ENCODE assay signal across 20 cellular contexts in the genomic region with DNA sequence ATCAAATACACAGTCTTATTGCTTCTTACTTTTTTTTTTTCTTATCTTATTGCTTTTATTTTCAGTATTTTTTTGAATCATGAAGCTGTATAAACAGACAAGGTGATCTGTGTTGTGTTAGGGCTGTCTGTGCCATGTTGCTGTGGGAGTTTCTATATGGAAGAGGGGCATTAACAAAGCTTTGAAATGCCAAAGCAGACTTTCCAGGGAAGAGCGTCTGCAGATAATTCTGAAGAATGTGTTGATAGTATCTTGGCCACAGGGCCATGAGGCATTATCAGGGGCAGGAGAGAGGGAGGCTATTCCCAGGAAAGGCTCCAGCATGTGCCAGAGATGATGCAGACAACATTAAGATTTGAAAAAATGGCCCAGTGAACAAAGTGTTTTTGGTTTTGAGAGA.
"Had no signal": no experiment of that assay in that cellular context is flagged by ENCODE, and none has a peak within 500 bp of the region (broad histone marks: within the 10 kb centered on the region; RNA-seq: fewer than 3 reads in every experiment).

No MANE protein-coding gene starts in this region.

- DNase-seq: activated CD4-positive, alpha-beta T cell treated with anti-CD3 and anti-CD28 coated beads for 36 hours; activated CD4-positive, CD25-positive, alpha-beta regulatory T cell; activated CD8-positive, alpha-beta memory T cell treated with anti-CD3 and anti-CD28 coated beads, Interleukin-2, amount 10 ng/mL, durations not matched to agents 7 days and 5 days; activated CD8-positive, alpha-beta T cell treated with anti-CD3 and anti-CD28 coated beads, Interleukin-2, amount 10 ng/mL, durations not matched to agents 7 days and 5 days; activated T-cell treated with anti-CD3 and anti-CD28 coated beads, Interleukin-2, amount 50 U/mL, for 48 hours; brain microvascular endothelial cell; caudate nucleus; foreskin fibroblast; heart left ventricle; hypothalamus; immature natural killer cell; right lobe of liver; stimulated activated CD4-positive, alpha-beta T cell treated with anti-CD3 and anti-CD28 coated beads, Interleukin-12 subunit alpha, Interleukin-12 subunit beta, amount 100 ng/mL, for 4 hours; stimulated activated CD4-positive, alpha-beta T cell treated with anti-CD3 and anti-CD28 coated beads, Interleukin-4, amount 100 ng/mL, for 1 hour; stimulated activated naive CD8-positive, alpha-beta T cell treated with anti-CD3 and anti-CD28 coated beads, Interleukin-15, Interleukin-2, amounts not matched to agents 100 U/mL and 50 U/mL, for 24 hours; testis; uterus had no signal

- H3K27ac ChIP-seq: brain microvascular endothelial cell, heart left ventricle, neutrophil, right lobe of liver, testis, uterus had no signal

- FAIRE-seq: astrocyte, endothelial cell of umbilical vein had no signal

- H3K36me3 ChIP-seq: brain microvascular endothelial cell, heart left ventricle, neutrophil, right lobe of liver, uterus had no signal

- H3K4me1 ChIP-seq: uterus had no signal

- ATAC-seq: activated CD4-positive, alpha-beta T cell treated with anti-CD3 and anti-CD28 coated beads for 36 hours; activated CD8-positive, alpha-beta memory T cell treated with anti-CD3 and anti-CD28 coated beads, Interleukin-2, amount 10 ng/mL, durations not matched to agents 7 days and 5 days; activated CD8-positive, alpha-beta T cell treated with anti-CD3 and anti-CD28 coated beads, Interleukin-2, amount 10 ng/mL, durations not matched to agents 7 days and 5 days; right lobe of liver; stimulated activated naive CD8-positive, alpha-beta T cell treated with anti-CD3 and anti-CD28 coated beads, Interleukin-15, Interleukin-2, amounts not matched to agents 100 U/mL and 50 U/mL, for 24 hours had no signal

- H3K27me3 ChIP-seq: brain microvascular endothelial cell, heart left ventricle, neutrophil, right lobe of liver, testis, uterus had no signal

- H3K4me3 ChIP-seq: heart left ventricle, right lobe of liver, testis, uterus had no signal

- H3K9me3 ChIP-seq: heart left ventricle, neutrophil, right lobe of liver, testis, uterus had no signal
